In genomic region chr14:99964979-99965378, GRCh38 we compare ENCODE assay signal across 20 cellular contexts.
"Had no signal": no experiment of that assay in that cellular context is flagged by ENCODE, and none has a peak within 500 bp of the region (broad histone marks: within the 10 kb centered on the region; RNA-seq: fewer than 3 reads in every experiment).

No MANE protein-coding gene starts in this region.

- H3K9me3 ChIP-seq: colonic mucosa, gastrocnemius medialis, ovary, spleen, thoracic aorta, tibial nerve, upper lobe of left lung had no signal

- H3K36me3 ChIP-seq: colonic mucosa, gastrocnemius medialis, ovary, spleen, thoracic aorta, tibial nerve, upper lobe of left lung had no signal

- H3K4me3 ChIP-seq: colonic mucosa, gastrocnemius medialis, ovary, skin epidermis, spleen, thoracic aorta, tibial nerve, upper lobe of left lung had no signal

- H3K4me1 ChIP-seq: colonic mucosa, gastrocnemius medialis, spleen had no signal

- DNase-seq: colonic mucosa; effector CD8-positive, alpha-beta T cell; endodermal cell; foreskin fibroblast; gastrocnemius medialis; mesenchymal stem cell; midbrain; natural killer cell; occipital lobe; ovary; spleen; stimulated activated CD4-positive, alpha-beta T cell treated with anti-CD3 and anti-CD28 coated beads, Interleukin-4, amount 100 ng/mL, for 4 hours; upper lobe of left lung had no signal

- H3K27me3 ChIP-seq: colonic mucosa, ovary, upper lobe of left lung had no signal

- FAIRE-seq: urothelium cell line had no signal

- H3K27ac ChIP-seq: colonic mucosa, epithelial cell of prostate, gastrocnemius medialis, ovary, skin epidermis, spleen, thoracic aorta, tibial nerve, upper lobe of left lung had no signal

- ATAC-seq: esophagus mucosa; gastrocnemius medialis; natural killer cell; stimulated activated memory B cell treated with anti-CD40 and anti-IgM and Interleukin-4, amounts not matched to agents 10 μg/mL and 1 μg/mL and 100 μg/mL, for 72 hours had no signal
